Comparison of ENCODE assay signal across 1 cellular context in the genomic region with DNA sequence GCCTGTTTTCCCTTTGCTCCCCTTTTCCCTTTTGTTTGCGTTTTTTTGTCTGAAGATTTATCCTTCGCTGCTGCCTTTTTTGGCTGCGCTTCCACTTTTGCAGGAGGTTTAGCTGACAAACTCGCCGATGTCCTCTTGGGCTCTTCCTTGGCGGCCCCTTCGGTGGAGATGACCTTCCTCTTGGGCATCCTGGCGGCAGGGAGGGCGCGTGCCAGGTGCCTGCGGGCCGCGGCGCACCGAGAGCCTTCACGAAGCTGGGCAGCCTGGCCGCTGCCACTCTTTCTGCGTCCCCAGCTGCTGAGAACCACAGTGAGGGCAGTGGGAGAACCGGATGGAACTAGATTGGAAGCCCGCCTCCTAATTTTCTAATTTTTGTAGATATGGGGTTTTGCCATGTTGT.
TF ChIP-seq lines count a peak whose summit lies in the region.

No MANE protein-coding gene starts in this region.

TF ChIP-seq in GM23338, 12 proteins besides CTCF, POLR2A, EP300 and RAD21 (continued from another document):
- TF ChIP-seq, protein P1, sequence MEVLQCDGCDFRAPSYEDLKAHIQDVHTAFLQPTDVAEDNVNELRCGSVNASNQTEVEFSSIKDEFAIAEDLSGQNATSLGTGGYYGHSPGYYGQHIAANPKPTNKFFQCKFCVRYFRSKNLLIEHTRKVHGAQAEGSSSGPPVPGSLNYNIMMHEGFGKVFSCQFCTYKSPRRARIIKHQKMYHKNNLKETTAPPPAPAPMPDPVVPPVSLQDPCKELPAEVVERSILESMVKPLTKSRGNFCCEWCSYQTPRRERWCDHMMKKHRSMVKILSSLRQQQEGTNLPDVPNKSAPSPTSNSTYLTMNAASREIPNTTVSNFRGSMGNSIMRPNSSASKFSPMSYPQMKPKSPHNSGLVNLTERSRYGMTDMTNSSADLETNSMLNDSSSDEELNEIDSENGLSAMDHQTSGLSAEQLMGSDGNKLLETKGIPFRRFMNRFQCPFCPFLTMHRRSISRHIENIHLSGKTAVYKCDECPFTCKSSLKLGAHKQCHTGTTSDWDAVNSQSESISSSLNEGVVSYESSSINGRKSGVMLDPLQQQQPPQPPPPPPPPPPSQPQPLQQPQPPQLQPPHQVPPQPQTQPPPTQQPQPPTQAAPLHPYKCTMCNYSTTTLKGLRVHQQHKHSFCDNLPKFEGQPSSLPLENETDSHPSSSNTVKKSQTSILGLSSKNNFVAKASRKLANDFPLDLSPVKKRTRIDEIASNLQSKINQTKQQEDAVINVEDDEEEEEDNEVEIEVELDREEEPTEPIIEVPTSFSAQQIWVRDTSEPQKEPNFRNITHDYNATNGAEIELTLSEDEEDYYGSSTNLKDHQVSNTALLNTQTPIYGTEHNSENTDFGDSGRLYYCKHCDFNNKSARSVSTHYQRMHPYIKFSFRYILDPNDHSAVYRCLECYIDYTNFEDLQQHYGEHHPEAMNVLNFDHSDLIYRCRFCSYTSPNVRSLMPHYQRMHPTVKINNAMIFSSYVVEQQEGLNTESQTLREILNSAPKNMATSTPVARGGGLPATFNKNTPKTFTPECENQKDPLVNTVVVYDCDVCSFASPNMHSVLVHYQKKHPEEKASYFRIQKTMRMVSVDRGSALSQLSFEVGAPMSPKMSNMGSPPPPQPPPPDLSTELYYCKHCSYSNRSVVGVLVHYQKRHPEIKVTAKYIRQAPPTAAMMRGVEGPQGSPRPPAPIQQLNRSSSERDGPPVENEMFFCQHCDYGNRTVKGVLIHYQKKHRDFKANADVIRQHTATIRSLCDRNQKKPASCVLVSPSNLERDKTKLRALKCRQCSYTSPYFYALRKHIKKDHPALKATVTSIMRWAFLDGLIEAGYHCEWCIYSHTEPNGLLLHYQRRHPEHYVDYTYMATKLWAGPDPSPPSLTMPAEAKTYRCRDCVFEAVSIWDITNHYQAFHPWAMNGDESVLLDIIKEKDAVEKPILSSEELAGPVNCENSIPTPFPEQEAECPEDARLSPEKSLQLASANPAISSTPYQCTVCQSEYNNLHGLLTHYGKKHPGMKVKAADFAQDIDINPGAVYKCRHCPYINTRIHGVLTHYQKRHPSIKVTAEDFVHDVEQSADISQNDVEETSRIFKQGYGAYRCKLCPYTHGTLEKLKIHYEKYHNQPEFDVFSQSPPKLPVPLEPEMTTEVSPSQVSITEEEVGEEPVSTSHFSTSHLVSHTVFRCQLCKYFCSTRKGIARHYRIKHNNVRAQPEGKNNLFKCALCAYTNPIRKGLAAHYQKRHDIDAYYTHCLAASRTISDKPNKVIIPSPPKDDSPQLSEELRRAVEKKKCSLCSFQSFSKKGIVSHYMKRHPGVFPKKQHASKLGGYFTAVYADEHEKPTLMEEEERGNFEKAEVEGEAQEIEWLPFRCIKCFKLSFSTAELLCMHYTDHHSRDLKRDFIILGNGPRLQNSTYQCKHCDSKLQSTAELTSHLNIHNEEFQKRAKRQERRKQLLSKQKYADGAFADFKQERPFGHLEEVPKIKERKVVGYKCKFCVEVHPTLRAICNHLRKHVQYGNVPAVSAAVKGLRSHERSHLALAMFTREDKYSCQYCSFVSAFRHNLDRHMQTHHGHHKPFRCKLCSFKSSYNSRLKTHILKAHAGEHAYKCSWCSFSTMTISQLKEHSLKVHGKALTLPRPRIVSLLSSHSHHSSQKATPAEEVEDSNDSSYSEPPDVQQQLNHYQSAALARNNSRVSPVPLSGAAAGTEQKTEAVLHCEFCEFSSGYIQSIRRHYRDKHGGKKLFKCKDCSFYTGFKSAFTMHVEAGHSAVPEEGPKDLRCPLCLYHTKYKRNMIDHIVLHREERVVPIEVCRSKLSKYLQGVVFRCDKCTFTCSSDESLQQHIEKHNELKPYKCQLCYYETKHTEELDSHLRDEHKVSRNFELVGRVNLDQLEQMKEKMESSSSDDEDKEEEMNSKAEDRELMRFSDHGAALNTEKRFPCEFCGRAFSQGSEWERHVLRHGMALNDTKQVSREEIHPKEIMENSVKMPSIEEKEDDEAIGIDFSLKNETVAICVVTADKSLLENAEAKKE (CRISPR knock-in tag; IDR thresholded peaks at IDR 0.05): no peak
- TF ChIP-seq ZNF114 (CRISPR knock-in tag; IDR thresholded peaks at IDR 0.05) (no peak), JUNB (IDR thresholded peaks at IDR 0.05; ENCODE audit: unreplicated experiment) (no peak), EZH2 (IDR thresholded peaks at IDR 0.05; ENCODE audit: low read depth, unreplicated experiment) (no peak), NANOG (IDR thresholded peaks at IDR 0.05; ENCODE audit: borderline replicate concordance) (no peak)
- TF ChIP-seq, protein P2, sequence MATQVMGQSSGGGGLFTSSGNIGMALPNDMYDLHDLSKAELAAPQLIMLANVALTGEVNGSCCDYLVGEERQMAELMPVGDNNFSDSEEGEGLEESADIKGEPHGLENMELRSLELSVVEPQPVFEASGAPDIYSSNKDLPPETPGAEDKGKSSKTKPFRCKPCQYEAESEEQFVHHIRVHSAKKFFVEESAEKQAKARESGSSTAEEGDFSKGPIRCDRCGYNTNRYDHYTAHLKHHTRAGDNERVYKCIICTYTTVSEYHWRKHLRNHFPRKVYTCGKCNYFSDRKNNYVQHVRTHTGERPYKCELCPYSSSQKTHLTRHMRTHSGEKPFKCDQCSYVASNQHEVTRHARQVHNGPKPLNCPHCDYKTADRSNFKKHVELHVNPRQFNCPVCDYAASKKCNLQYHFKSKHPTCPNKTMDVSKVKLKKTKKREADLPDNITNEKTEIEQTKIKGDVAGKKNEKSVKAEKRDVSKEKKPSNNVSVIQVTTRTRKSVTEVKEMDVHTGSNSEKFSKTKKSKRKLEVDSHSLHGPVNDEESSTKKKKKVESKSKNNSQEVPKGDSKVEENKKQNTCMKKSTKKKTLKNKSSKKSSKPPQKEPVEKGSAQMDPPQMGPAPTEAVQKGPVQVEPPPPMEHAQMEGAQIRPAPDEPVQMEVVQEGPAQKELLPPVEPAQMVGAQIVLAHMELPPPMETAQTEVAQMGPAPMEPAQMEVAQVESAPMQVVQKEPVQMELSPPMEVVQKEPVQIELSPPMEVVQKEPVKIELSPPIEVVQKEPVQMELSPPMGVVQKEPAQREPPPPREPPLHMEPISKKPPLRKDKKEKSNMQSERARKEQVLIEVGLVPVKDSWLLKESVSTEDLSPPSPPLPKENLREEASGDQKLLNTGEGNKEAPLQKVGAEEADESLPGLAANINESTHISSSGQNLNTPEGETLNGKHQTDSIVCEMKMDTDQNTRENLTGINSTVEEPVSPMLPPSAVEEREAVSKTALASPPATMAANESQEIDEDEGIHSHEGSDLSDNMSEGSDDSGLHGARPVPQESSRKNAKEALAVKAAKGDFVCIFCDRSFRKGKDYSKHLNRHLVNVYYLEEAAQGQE (IDR thresholded peaks at IDR 0.05; ENCODE audit: unreplicated experiment): no peak
- TF ChIP-seq, protein P3, sequence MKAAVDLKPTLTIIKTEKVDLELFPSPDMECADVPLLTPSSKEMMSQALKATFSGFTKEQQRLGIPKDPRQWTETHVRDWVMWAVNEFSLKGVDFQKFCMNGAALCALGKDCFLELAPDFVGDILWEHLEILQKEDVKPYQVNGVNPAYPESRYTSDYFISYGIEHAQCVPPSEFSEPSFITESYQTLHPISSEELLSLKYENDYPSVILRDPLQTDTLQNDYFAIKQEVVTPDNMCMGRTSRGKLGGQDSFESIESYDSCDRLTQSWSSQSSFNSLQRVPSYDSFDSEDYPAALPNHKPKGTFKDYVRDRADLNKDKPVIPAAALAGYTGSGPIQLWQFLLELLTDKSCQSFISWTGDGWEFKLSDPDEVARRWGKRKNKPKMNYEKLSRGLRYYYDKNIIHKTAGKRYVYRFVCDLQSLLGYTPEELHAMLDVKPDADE (IDR thresholded peaks at IDR 0.05): no peak
